In genomic region chr3:47782538-47783308, GRCh38 we compare ENCODE assay signal across 8 cellular contexts. TPM values are rescaled to one million over a fixed set of nuclear protein-coding genes. Genes with fewer than 3 reads are reported as not detected.
A peak's percentile ranks its signal among the peaks of the same experiment; 100 is the strongest.
DNase-seq lines count a peak whose midpoint lies in the region; ATAC-seq, FAIRE-seq and TF ChIP-seq lines count a peak whose summit lies in the region.

No MANE protein-coding gene starts in this region.

- H3K27me3 ChIP-seq in endocrine pancreas (ENCODE audit: control insufficient read depth, insufficient read depth, low read length): no peaks in the 10 kb centered on the region

- peak overlapping the region; percentile 95 for H3K4me3 Mint-ChIP-seq in osteocyte (ENCODE audit: unreplicated experiment)

- H3K9me3 Mint-ChIP-seq in osteocyte (ENCODE audit: unreplicated experiment): no peaks in the 10 kb centered on the region

- no peaks in the 10 kb centered on the region for H3K36me3 Mint-ChIP-seq in osteocyte (ENCODE audit: unreplicated experiment)

- no peaks in the 10 kb centered on the region for H3K36me3 ChIP-seq in endocrine pancreas (ENCODE audit: control insufficient read depth, insufficient read depth, low read length)

- DNase-seq in GM12892 (ENCODE audit: insufficient read length) (no peak), NAMALWA (ENCODE audit: low spot score) (peak; percentile 42), osteocyte (ENCODE audit: extremely low spot score, unreplicated experiment) (no peak), putamen (ENCODE audit: low spot score) (no peak), AG20443 (ENCODE audit: low spot score) (no peak)

- H3K4me3 ChIP-seq in endocrine pancreas (ENCODE audit: control insufficient read depth, insufficient read depth, low read length): peak overlapping the region; percentile 76

- TF ChIP-seq POLR2A in GM12892 (IDR thresholded peaks at IDR 0.05; ENCODE audit: low read depth, low read length): no peak

- no peak for ATAC-seq in HG02623 (IDR thresholded peaks at IDR 0.05; ENCODE audit: unreplicated experiment)
- no peak for ATAC-seq in GM19035 (IDR thresholded peaks at IDR 0.05; ENCODE audit: unreplicated experiment)

- H3K27ac Mint-ChIP-seq in osteocyte (ENCODE audit: unreplicated experiment): peak overlapping the region; percentile 98

- no peak for TF ChIP-seq CTCF in osteocyte (IDR thresholded peaks at IDR 0.05)

- H3K4me1 ChIP-seq in endocrine pancreas (ENCODE audit: control insufficient read depth, insufficient read depth, low read length): no peaks in the 10 kb centered on the region

- H3K4me1 Mint-ChIP-seq in osteocyte (ENCODE audit: unreplicated experiment): peaks cover 21% of the 10 kb centered on the region

- FAIRE-seq in GM12892 (lab: Jason Lieb, UNC): peak; percentile 65

- no peaks in the 10 kb centered on the region for H3K27me3 Mint-ChIP-seq in osteocyte (ENCODE audit: unreplicated experiment)

- H3K9ac ChIP-seq in endocrine pancreas (ENCODE audit: control insufficient read depth, insufficient read depth, low read length): peak overlapping the region; percentile 97

- no peaks in the 10 kb centered on the region for H3K9me3 ChIP-seq in endocrine pancreas (ENCODE audit: control insufficient read depth, low read length)

RNA-seq across cellular contexts. Expression of gene SMARCC1, which starts 1.0 kb away (rescaled TPM):
- polyA plus RNA-seq in GM12892 (2012; ENCODE audit: missing spikeins): 55.1 TPM
- 99.6 and 113 TPM in 2 replicates for total RNA-seq in osteocyte

RNA-seq across cellular contexts. Expression of gene DHX30, which starts 20.2 kb away (rescaled TPM):
- 25.3 TPM for polyA plus RNA-seq in GM12892 (2012; ENCODE audit: missing spikeins)
- total RNA-seq in osteocyte: 78.9 and 83.5 TPM in 2 replicates
